In the genomic region with DNA sequence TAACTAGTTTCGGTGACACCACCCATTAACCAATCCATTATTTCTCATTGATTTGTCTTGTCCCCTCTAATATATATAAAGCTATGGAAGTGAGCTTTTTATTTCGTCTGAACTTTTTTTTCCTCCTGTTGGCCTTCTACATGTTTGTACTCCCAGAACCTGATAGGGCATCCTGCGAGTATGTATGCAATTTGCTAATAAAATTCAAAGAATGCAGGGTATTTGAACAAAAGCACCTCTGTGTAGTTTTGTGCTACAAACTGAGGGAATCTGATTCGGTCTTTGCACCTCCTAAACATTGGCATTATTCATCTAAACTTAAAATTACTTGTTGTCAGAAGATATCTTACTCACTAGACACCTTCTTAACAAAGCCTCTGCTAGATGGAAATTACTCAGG, we compare ENCODE assay signal across 14 cellular contexts.
DNase-seq lines count a peak whose midpoint lies in the region; ATAC-seq and TF ChIP-seq lines count a peak whose summit lies in the region.
"Had no signal": no experiment of that assay in that cellular context is flagged by ENCODE, and none has a peak within 500 bp of the region (broad histone marks: within the 10 kb centered on the region; RNA-seq: fewer than 3 reads in every experiment).

No MANE protein-coding gene starts in this region.

- DNase-seq in Caco-2 = peak in 1 of 2 experiments; percentile 19
- DNase-seq in islet precursor cell = peak; percentile 51
- DNase-seq in retinal pigment epithelial cell (ENCODE audit: low read depth) = peak; percentile 16
- no peak for DNase-seq in Right ventricle myocardium superior
- DNase-seq in effector CD8-positive, alpha-beta T cell (lab: John Stamatoyannopoulos, UW) = no peak
- DNase-seq: CD8-positive, alpha-beta T cell; DMS53; GF-D8; GM23248; H9 had no signal

- intact Hi-C loops in Caco-2 (cut with micrococcal nuclease; ENCODE audit: unreplicated experiment) = no loop called here
- intact Hi-C loops in Right ventricle myocardium superior (cut with DNase I) = no loop called here

- H3K27ac ChIP-seq in HUES6 (ENCODE audit: low read depth, low read length) = peak overlapping the region; percentile 26; the same call in 1 of the 2 replicates
- H3K27ac ChIP-seq: GM23248 had no signal

- H3K9ac ChIP-seq in HUES6 (ENCODE audit: low read length) = no peak overlapping the region
- H3K9ac ChIP-seq: GM23248 had no signal

- no peaks in the 10 kb centered on the region for H3K36me3 ChIP-seq in Caco-2 (ENCODE audit: control insufficient read depth, insufficient read depth, low read length)
- H3K36me3 ChIP-seq in HUES6 (ENCODE audit: control insufficient read depth, insufficient read depth, low read length) = no peaks in the 10 kb centered on the region

- peak overlapping the region; percentile 58 for H3K27ac Mint-ChIP-seq in Caco-2 (ENCODE audit: unreplicated experiment)
- H3K27ac Mint-ChIP-seq: CD14-positive monocyte; CD8-positive, alpha-beta T cell; H9 had no signal

- ATAC-seq in HG02938 (IDR thresholded peaks at IDR 0.05; ENCODE audit: unreplicated experiment) (no peak), Right ventricle myocardium superior (ENCODE audit: poor library complexity) (no peak)
- ATAC-seq: CD8-positive, alpha-beta T cell; K562 had no signal

- no peaks in the 10 kb centered on the region for H3K9me3 Mint-ChIP-seq in Caco-2 (ENCODE audit: unreplicated experiment)
- H3K9me3 Mint-ChIP-seq: CD8-positive, alpha-beta T cell; H9 had no signal

- no peaks in the 10 kb centered on the region for H3K27me3 Mint-ChIP-seq in Caco-2 (ENCODE audit: insufficient read depth, unreplicated experiment)

- H3K9me3 ChIP-seq in Caco-2 (no peaks in the 10 kb centered on the region), HUES6 (ENCODE audit: control insufficient read depth, insufficient read depth, low read depth, low read length) (no peaks in the 10 kb centered on the region)

- no peaks in the 10 kb centered on the region for H3K27me3 ChIP-seq in Caco-2 (replicated peaks; ENCODE audit: control insufficient read depth, insufficient read depth, low read length)
- H3K27me3 ChIP-seq in HUES6 (ENCODE audit: control insufficient read depth, insufficient read depth, low read length) = no peaks in the 10 kb centered on the region

- POLR2A ChIA-PET in Caco-2 (lab: Charles Lee) = no interaction called here

- H3K4me3 ChIP-seq in Caco-2 (ENCODE audit: low read depth, low read length) = no peak overlapping the region
- no peak overlapping the region for H3K4me3 ChIP-seq in HUES6 (ENCODE audit: low read depth, low read length)
- no peak overlapping the region for H3K4me3 ChIP-seq in retinal pigment epithelial cell (ENCODE audit: low read length)
- H3K4me3 ChIP-seq: GM23248, K562 had no signal

- BruUV-seq in Caco-2 (replicated peaks; lab: Mats Ljungman, UMichigan) = no TSS peak

- H3K4me3 Mint-ChIP-seq in Caco-2 (ENCODE audit: unreplicated experiment) = peak overlapping the region; percentile 37
- H3K4me3 Mint-ChIP-seq: CD14-positive monocyte; CD8-positive, alpha-beta T cell; H9 had no signal

- TF ChIP-seq CTCF in Caco-2 (IDR thresholded peaks at IDR 0.05; ENCODE audit: insufficient read depth in 1 of 2, low read depth in 1 of 2, low read length in 1 of 2, severe bottlenecking in 1 of 2, unreplicated experiment in 1 of 2) (no peak), retinal pigment epithelial cell (conservative IDR thresholded peaks at IDR 0.05; ENCODE audit: low read depth, low read length) (no peak)

- CTCF ChIA-PET in Caco-2 (lab: Charles Lee) = no interaction called here

- peaks cover 16% of the 10 kb centered on the region for H3K4me1 ChIP-seq in Caco-2
- no peaks in the 10 kb centered on the region for H3K4me1 ChIP-seq in HUES6 (ENCODE audit: control insufficient read depth, insufficient read depth, low read length)

- H3K36me3 Mint-ChIP-seq in Caco-2 (ENCODE audit: insufficient read depth, unreplicated experiment) = no peaks in the 10 kb centered on the region
- H3K36me3 Mint-ChIP-seq: CD14-positive monocyte; CD8-positive, alpha-beta T cell had no signal

- peaks cover 27% of the 10 kb centered on the region for H3K4me1 Mint-ChIP-seq in Caco-2 (ENCODE audit: low read depth, unreplicated experiment)
- H3K4me1 Mint-ChIP-seq: CD14-positive monocyte had no signal

Comparison
In these comparisons a context has a peak if more than half of its experiments do, and no peak if none do; other contexts are left out.
1. DNase-seq: peak in islet precursor cell (single experiment) and retinal pigment epithelial cell (single experiment); none in Right ventricle myocardium superior (single experiment) and effector CD8-positive, alpha-beta T cell (single experiment).